In the genomic region with DNA sequence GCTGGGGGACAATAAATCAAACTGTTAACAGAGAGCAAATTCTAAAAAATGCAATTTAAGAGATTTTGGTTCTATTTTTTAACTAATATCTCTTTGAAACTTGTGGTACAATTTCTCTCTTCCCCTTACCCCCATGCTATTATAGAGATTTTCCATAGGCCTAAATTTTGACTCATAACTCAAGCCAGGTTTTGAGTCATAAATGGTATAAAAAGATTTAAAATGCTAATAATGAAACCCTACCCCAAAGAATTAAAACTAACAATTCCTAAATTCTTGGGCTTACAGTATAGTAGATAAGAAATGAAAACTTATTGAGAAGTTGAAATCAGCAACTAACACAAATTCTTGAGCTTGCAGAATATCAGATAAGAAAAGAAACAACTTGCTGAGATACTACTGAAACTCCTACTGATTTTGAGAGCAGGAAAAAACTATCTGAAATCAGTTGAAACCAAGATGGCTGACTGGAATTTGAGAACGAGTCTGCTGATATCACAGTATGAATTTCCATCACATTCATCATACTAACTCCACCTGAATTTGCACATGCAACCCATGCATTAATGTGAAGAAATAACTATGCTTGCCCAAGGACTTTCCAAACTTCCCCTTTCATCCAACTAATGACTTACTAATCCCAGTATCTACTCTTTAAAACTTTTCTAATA, we compare ENCODE assay signal across 12 cellular contexts. TPM values are rescaled to one million over a fixed set of nuclear protein-coding genes. Genes with fewer than 3 reads are reported as not detected.
A peak's percentile ranks its signal among the peaks of the same experiment; 100 is the strongest.
DNase-seq lines count a peak whose midpoint lies in the region; ATAC-seq, FAIRE-seq and TF ChIP-seq lines count a peak whose summit lies in the region.
"Had no signal": no experiment of that assay in that cellular context is flagged by ENCODE, and none has a peak within 500 bp of the region (broad histone marks: within the 10 kb centered on the region; RNA-seq: fewer than 3 reads in every experiment).

No MANE protein-coding gene starts in this region.

- intact Hi-C loops in lower leg skin (cut with DNase I; ENCODE audit: low total_unique reads), result no loop called here

- TF ChIP-seq POLR2A in GM12891 (IDR thresholded peaks at IDR 0.05; ENCODE audit: low read depth, low read length) (no peak), lower leg skin (IDR thresholded peaks at IDR 0.05) (no peak)

- WGBS in lower leg skin, 2 donors, result 91 to 92% methylated on average over 1 of the region's 1 CpG

- no peak for TF ChIP-seq CTCF in lower leg skin (IDR thresholded peaks at IDR 0.05)

- peak; percentile 80 for ATAC-seq in GM19372 (IDR thresholded peaks at IDR 0.05; ENCODE audit: low read depth, unreplicated experiment)
- ATAC-seq in HG02678 (IDR thresholded peaks at IDR 0.05; ENCODE audit: unreplicated experiment), result peak; percentile 80
- ATAC-seq in HG03457 (IDR thresholded peaks at IDR 0.05; ENCODE audit: unreplicated experiment), result peak; percentile 76
- ATAC-seq: esophagus mucosa had no signal

- no peak overlapping the region for H3K4me3 ChIP-seq in lower leg skin (ENCODE audit: low read depth, poor library complexity, severe bottlenecking)
- H3K4me3 ChIP-seq: tibial artery had no signal

- peak; percentile 31 for FAIRE-seq in GM12891 (lab: Jason Lieb, UNC)

- DNase-seq in GM12891 (ENCODE audit: insufficient read length, low spot score) (peak; percentile 1), lower leg skin (ENCODE audit: low spot score in 2 of 2) (no peak), CD1c-positive myeloid dendritic cell (ENCODE audit: extremely low spot score) (no peak), T1000 (lab: John Stamatoyannopoulos, UW) (no peak), pons (ENCODE audit: low spot score) (no peak)
- DNase-seq: EL, NCI-H1694 treated with DMSO at 0.1 percent for 48 hours, tibial artery had no signal

TF ChIP-seq in GM12891, 5 proteins besides CTCF, POLR2A, EP300 and RAD21:
- no peak for TF ChIP-seq PAX5 (IDR thresholded peaks at IDR 0.05; ENCODE audit: insufficient read depth, low read length, severe bottlenecking)
- TF ChIP-seq POU2F2 (IDR thresholded peaks at IDR 0.05; ENCODE audit: low read depth, low read length), result no peak
- TF ChIP-seq SPI1 (IDR thresholded peaks at IDR 0.05; ENCODE audit: low read depth, low read length), result peak; percentile 29; the same call in 1 of the 2 replicates
- no peak for TF ChIP-seq TAF1 (IDR thresholded peaks at IDR 0.05; ENCODE audit: low read depth, low read length)
- no peak for TF ChIP-seq POLR2AphosphoS5 (IDR thresholded peaks at IDR 0.05; ENCODE audit: low read depth, low read length)

RNA-seq across cellular contexts. Expression of gene POT1, which starts 36.4 kb away (rescaled TPM):
- 24.8 TPM for polyA plus RNA-seq in GM12891 (2012; ENCODE audit: low read depth, missing spikeins)
- total RNA-seq in lower leg skin, result 10 to 100 TPM; 13.9 to 17.8 (median 14.9) TPM
